1 cellular context compared by ENCODE assay signal in the genomic region with DNA sequence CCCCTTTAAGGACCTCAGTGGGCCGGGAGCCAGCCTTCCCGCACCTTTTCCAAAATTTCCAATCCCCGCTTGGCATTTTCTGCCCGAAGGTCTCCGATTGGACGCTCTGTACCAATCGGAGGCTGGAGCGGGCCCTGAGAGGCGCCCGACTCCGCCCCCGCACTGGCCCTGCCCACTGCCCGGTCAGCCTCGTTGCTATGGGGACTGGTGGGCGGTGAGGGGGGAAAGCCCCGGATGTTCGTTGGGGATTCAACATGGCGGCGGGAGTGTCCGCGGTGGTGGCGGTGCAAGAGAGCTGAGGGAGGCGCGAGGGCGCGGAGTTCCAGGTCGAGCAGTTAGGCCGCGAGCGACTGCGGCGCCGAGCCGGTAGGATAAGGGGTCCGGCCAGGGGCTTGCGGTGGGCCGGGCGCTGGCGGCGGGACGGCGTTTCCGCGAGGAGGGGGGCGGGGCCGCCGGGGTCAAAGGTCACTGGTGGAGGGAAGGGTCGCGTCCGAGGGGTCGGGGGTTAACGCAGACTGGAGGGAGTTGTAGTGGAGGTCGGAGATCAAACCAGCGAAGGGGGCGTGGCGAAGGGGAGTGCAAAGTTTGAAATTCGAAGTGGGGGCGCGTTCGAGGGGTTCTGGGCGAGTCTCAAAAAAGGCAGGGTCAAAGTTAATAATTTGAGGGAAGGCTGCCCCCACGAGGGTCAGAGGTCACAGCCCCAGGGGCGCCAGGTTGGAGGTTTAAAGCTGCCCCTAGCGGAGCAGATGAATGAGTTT.
TF ChIP-seq lines count a peak whose summit lies in the region.

Gene PAK4, plus strand, starts transcription at position 233 of the 758 bp plus-strand sequence. CDS start 43,768 bp downstream, outside the sequence.

TF ChIP-seq in K562, 482 proteins besides CTCF, POLR2A, EP300 and RAD21 (continued from another document and continues in another):
- TF ChIP-seq ZBTB40 (IDR thresholded peaks at IDR 0.05) (0 out of 2 replicates have a peak, but pooled peaks have one; percentile 25), ZBTB40 (CRISPR knock-in tag; IDR thresholded peaks at IDR 0.05) (no peak), STAT5A (IDR thresholded peaks at IDR 0.05; ENCODE audit: borderline replicate concordance, low read length) (no peak), TAF7 (tag; IDR thresholded peaks at IDR 0.05) (peak; percentile 81), NR2F6 (CRISPR knock-in tag; IDR thresholded peaks at IDR 0.05) (peak; percentile 86; the same call in 1 of the 2 replicates), HEY1 (CRISPR knock-in tag; IDR thresholded peaks at IDR 0.05; ENCODE audit: borderline replicate concordance) (no peak), ZKSCAN1 (IDR thresholded peaks at IDR 0.05; ENCODE audit: low read depth, low read length) (no peak), ZNF561 (CRISPR knock-in tag; conservative IDR thresholded peaks at IDR 0.05) (no peak), DPF2 (IDR thresholded peaks at IDR 0.05) (peak; percentile 13; the same call in 1 of the 2 replicates), SP2 (IDR thresholded peaks at IDR 0.05; ENCODE audit: extremely low read depth, low read depth, low read length, poor library complexity, severe bottlenecking) (peak; percentile 37), NFYB (IDR thresholded peaks at IDR 0.05; ENCODE audit: extremely low read depth, insufficient read length) (peak; percentile 97), ZKSCAN8 (CRISPR knock-in tag; IDR thresholded peaks at IDR 0.05) (no peak), PHB2 (IDR thresholded peaks at IDR 0.05; ENCODE audit: low read depth) (no peak), EP400 (IDR thresholded peaks at IDR 0.05) (peak; percentile 76; the same call in 1 of the 2 replicates), ZNF592 (IDR thresholded peaks at IDR 0.05) (peak; percentile 79), REST (CRISPR knock-in tag; IDR thresholded peaks at IDR 0.05; ENCODE audit: low read depth) (0 out of 2 replicates have a peak, but pooled peaks have one; percentile 58)
- TF ChIP-seq, protein P1, sequence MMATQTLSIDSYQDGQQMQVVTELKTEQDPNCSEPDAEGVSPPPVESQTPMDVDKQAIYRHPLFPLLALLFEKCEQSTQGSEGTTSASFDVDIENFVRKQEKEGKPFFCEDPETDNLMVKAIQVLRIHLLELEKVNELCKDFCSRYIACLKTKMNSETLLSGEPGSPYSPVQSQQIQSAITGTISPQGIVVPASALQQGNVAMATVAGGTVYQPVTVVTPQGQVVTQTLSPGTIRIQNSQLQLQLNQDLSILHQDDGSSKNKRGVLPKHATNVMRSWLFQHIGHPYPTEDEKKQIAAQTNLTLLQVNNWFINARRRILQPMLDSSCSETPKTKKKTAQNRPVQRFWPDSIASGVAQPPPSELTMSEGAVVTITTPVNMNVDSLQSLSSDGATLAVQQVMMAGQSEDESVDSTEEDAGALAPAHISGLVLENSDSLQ (IDR thresholded peaks at IDR 0.05): peak; percentile 46
- TF ChIP-seq, protein P2, sequence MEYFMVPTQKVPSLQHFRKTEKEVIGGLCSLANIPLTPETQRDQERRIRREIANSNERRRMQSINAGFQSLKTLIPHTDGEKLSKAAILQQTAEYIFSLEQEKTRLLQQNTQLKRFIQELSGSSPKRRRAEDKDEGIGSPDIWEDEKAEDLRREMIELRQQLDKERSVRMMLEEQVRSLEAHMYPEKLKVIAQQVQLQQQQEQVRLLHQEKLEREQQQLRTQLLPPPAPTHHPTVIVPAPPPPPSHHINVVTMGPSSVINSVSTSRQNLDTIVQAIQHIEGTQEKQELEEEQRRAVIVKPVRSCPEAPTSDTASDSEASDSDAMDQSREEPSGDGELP (CRISPR knock-in tag; IDR thresholded peaks at IDR 0.05; ENCODE audit: borderline replicate concordance): peak; percentile 77
- TF ChIP-seq, protein P3, sequence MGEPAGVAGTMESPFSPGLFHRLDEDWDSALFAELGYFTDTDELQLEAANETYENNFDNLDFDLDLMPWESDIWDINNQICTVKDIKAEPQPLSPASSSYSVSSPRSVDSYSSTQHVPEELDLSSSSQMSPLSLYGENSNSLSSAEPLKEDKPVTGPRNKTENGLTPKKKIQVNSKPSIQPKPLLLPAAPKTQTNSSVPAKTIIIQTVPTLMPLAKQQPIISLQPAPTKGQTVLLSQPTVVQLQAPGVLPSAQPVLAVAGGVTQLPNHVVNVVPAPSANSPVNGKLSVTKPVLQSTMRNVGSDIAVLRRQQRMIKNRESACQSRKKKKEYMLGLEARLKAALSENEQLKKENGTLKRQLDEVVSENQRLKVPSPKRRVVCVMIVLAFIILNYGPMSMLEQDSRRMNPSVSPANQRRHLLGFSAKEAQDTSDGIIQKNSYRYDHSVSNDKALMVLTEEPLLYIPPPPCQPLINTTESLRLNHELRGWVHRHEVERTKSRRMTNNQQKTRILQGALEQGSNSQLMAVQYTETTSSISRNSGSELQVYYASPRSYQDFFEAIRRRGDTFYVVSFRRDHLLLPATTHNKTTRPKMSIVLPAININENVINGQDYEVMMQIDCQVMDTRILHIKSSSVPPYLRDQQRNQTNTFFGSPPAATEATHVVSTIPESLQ (CRISPR knock-in tag; IDR thresholded peaks at IDR 0.05): peak; percentile 94
- TF ChIP-seq, protein P4, sequence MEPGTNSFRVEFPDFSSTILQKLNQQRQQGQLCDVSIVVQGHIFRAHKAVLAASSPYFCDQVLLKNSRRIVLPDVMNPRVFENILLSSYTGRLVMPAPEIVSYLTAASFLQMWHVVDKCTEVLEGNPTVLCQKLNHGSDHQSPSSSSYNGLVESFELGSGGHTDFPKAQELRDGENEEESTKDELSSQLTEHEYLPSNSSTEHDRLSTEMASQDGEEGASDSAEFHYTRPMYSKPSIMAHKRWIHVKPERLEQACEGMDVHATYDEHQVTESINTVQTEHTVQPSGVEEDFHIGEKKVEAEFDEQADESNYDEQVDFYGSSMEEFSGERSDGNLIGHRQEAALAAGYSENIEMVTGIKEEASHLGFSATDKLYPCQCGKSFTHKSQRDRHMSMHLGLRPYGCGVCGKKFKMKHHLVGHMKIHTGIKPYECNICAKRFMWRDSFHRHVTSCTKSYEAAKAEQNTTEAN (CRISPR knock-in tag; IDR thresholded peaks at IDR 0.05): no peak
